9 cellular contexts compared by ENCODE assay signal in the genomic region with DNA sequence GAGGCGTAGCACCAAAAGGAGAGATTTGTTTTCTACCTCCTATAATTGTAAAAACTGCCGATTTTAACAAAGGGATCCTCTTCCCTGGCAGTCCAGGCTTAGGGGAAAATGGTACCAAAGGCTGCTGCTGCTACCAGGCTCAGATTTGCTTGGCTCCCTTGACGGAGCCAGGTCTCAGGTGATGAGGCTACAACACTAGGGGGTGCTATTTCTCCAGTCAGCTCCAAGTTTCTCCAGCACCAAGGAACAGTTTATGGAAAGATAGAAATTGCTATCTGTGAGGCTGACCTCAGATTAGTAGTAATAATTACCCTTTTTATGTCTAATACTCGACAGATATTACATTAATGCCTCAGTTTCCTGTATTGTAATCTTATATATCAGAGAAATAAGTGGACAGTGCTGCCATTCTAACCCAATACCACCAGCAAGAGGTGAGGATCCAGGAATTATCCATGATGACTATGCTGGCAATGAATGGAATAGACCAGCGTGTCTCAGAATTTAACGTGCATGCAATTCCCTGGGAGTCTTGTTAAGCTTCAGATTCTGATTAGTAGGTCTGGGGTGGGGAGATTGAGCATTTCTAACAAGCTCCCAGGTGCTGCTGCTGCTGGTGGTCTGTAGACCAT.
DNase-seq lines count a peak whose midpoint lies in the region; ATAC-seq and TF ChIP-seq lines count a peak whose summit lies in the region.
"Had no signal": no experiment of that assay in that cellular context is flagged by ENCODE, and none has a peak within 500 bp of the region (broad histone marks: within the 10 kb centered on the region; RNA-seq: fewer than 3 reads in every experiment).

No MANE protein-coding gene starts in this region.

- DNase-seq in DMS153 treated with DMSO at 0.1 percent for 48 hours (lab: John Stamatoyannopoulos, UW; ENCODE audit: unreplicated experiment) (peak; percentile 15), DMS153 (lab: John Stamatoyannopoulos, UW) (no peak), NCI-H82 (lab: John Stamatoyannopoulos, UW) (peak; percentile 83), astrocyte of the spinal cord (ENCODE audit: low read depth, low spot score) (peak; percentile 58), iPS-NIHi11 (ENCODE audit: low spot score) (peak; percentile 82)
- peak; percentile 43 for DNase-seq in stimulated activated CD8-positive, alpha-beta memory T cell treated with anti-CD3 and anti-CD28 coated beads, Interleukin-4, amount 100 ng/mL, for 48 hours

- in situ Hi-C loops in astrocyte of the spinal cord (cut with HindIII; ENCODE audit: low sequenced_read_pairs), result no loop called here

- peak; percentile 62 for ATAC-seq in HG02678 (IDR thresholded peaks at IDR 0.05; ENCODE audit: unreplicated experiment)
- no peak for ATAC-seq in GM19397 (IDR thresholded peaks at IDR 0.05; ENCODE audit: unreplicated experiment)

- TF ChIP-seq CTCF in astrocyte of the spinal cord (IDR thresholded peaks at IDR 0.05; ENCODE audit: low read depth, low read length), result peak; percentile 78

- no peak overlapping the region for H3K4me3 ChIP-seq in astrocyte of the spinal cord (ENCODE audit: low read depth, low read length)
- H3K4me3 ChIP-seq: BLaER1 had no signal
